In the genomic region with DNA sequence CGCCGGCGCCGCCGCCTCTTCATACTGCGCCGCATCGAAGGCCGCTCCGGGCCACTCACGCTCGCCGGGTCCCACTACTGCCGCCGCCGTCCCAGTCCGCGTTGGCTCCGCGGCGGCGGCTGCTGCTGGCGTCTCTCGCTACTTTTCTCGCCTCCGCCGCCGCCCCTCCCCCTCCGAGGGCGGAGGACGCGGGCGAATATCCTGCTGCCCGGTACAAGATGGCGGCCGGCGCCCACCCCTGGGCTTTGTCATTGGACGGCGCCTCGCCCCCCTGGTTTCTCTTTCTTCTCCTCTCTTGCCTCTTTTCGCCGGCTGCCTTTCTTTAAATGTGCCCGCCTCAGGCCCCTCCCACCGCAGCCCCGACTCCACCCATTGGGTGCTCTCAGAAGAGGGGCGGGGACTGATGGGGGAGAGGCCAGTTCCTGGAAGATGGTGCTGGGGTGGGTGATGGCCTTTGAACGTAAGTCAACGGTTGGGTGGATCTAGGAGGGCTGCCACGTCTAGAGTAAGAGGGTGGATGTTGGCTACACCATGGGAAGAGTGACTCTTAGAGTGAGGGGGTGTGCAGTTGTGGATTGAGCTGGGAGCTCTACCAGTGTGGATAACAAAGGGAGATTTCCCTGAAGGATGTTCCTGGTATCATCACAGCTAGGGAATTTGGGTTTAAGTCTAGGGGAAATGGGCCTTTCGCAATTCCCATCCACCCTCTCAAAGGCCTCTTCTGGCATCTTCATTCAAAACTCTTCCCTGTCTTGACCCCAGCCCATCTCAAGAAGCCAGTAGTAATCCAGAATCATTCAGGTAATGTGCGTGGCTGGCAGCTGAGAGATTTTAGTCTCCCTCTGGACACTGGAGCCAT, we compare ENCODE assay signal across 1 cellular context.
TF ChIP-seq lines count a peak whose summit lies in the region.

CCDC71L (minus strand) TSS at position 297 of the 859 bp plus-strand sequence; CDS start at position 35, 262 bp downstream.

TF ChIP-seq in A549, 52 proteins besides CTCF, POLR2A, EP300 and RAD21 (continued from another document):
- TF ChIP-seq PBX3 (IDR thresholded peaks at IDR 0.05) (no peak), POLR2AphosphoS2 (conservative IDR thresholded peaks at IDR 0.05; ENCODE audit: low read length) (no peak), SMC3 (IDR thresholded peaks at IDR 0.05) (no peak), FOXS1 (CRISPR knock-in tag; IDR thresholded peaks at IDR 0.05) (peak; percentile 30; the same call in 1 of the 2 replicates), JUN (IDR thresholded peaks at IDR 0.05) (peak in 1 of 2 experiments; percentile 63; a peak in 4 of 5 replicates), CEBPB (IDR thresholded peaks at IDR 0.05) (0 out of 4 replicates have a peak, but pooled peaks of 1 of the 2 experiments have one; percentile 14), HOXB13 (CRISPR knock-in tag; IDR thresholded peaks at IDR 0.05; ENCODE audit: low read depth) (no peak), FOSL2 (IDR thresholded peaks at IDR 0.05) (no peak), FOSL2 (CRISPR knock-in tag; IDR thresholded peaks at IDR 0.05) (no peak), HDAC2 (IDR thresholded peaks at IDR 0.05) (no peak), CHD4 (IDR thresholded peaks at IDR 0.05; ENCODE audit: borderline replicate concordance) (no peak), KDM5A (IDR thresholded peaks at IDR 0.05) (no peak), MAFK (IDR thresholded peaks at IDR 0.05; ENCODE audit: partially characterized antibody) (no peak), NR3C1 (IDR thresholded peaks at IDR 0.05) (no peak), JUNB (IDR thresholded peaks at IDR 0.05) (no peak), ZNF302 (CRISPR knock-in tag; IDR thresholded peaks at IDR 0.05) (no peak), CBX8 (IDR thresholded peaks at IDR 0.05) (no peak), CHD2 (IDR thresholded peaks at IDR 0.05; ENCODE audit: low read length, partially characterized antibody) (no peak), HOXB5 (CRISPR knock-in tag; IDR thresholded peaks at IDR 0.05) (no peak), ZFP36 (IDR thresholded peaks at IDR 0.05; ENCODE audit: borderline replicate concordance, partially characterized antibody) (no peak), EHF (CRISPR knock-in tag; IDR thresholded peaks at IDR 0.05) (no peak), HES2 (IDR thresholded peaks at IDR 0.05) (no peak), BHLHE40 (IDR thresholded peaks at IDR 0.05; ENCODE audit: low read depth, low read length) (no peak), TP53 (CRISPR knock-in tag; IDR thresholded peaks at IDR 0.05) (no peak), RFX5 (IDR thresholded peaks at IDR 0.05) (no peak), KDM1A (IDR thresholded peaks at IDR 0.05; ENCODE audit: low read depth) (no peak), PHF8 (IDR thresholded peaks at IDR 0.05; ENCODE audit: borderline replicate concordance, low read depth) (peak; percentile 59; the same call in 1 of the 2 replicates), REST (IDR thresholded peaks at IDR 0.05) (no peak), NFE2L2 (conservative IDR thresholded peaks at IDR 0.05; ENCODE audit: low read length) (no peak), RCOR1 (IDR thresholded peaks at IDR 0.05; ENCODE audit: low read depth, low read length) (no peak), RNF2 (IDR thresholded peaks at IDR 0.05; ENCODE audit: borderline replicate concordance, low read depth) (no peak), ESRRA (IDR thresholded peaks at IDR 0.05; ENCODE audit: borderline replicate concordance, low read length) (no peak), EHMT2 (IDR thresholded peaks at IDR 0.05; ENCODE audit: low read depth) (peak; percentile 96), RARB (CRISPR knock-in tag; IDR thresholded peaks at IDR 0.05) (no peak), TFCP2L1 (CRISPR knock-in tag; IDR thresholded peaks at IDR 0.05) (no peak)
- TF ChIP-seq, protein P1, sequence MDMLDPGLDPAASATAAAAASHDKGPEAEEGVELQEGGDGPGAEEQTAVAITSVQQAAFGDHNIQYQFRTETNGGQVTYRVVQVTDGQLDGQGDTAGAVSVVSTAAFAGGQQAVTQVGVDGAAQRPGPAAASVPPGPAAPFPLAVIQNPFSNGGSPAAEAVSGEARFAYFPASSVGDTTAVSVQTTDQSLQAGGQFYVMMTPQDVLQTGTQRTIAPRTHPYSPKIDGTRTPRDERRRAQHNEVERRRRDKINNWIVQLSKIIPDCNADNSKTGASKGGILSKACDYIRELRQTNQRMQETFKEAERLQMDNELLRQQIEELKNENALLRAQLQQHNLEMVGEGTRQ (IDR thresholded peaks at IDR 0.05), result no peak
- TF ChIP-seq, protein P2, sequence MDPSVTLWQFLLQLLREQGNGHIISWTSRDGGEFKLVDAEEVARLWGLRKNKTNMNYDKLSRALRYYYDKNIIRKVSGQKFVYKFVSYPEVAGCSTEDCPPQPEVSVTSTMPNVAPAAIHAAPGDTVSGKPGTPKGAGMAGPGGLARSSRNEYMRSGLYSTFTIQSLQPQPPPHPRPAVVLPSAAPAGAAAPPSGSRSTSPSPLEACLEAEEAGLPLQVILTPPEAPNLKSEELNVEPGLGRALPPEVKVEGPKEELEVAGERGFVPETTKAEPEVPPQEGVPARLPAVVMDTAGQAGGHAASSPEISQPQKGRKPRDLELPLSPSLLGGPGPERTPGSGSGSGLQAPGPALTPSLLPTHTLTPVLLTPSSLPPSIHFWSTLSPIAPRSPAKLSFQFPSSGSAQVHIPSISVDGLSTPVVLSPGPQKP (IDR thresholded peaks at IDR 0.05; ENCODE audit: low read depth, low read length), result no peak
- TF ChIP-seq, protein P3, sequence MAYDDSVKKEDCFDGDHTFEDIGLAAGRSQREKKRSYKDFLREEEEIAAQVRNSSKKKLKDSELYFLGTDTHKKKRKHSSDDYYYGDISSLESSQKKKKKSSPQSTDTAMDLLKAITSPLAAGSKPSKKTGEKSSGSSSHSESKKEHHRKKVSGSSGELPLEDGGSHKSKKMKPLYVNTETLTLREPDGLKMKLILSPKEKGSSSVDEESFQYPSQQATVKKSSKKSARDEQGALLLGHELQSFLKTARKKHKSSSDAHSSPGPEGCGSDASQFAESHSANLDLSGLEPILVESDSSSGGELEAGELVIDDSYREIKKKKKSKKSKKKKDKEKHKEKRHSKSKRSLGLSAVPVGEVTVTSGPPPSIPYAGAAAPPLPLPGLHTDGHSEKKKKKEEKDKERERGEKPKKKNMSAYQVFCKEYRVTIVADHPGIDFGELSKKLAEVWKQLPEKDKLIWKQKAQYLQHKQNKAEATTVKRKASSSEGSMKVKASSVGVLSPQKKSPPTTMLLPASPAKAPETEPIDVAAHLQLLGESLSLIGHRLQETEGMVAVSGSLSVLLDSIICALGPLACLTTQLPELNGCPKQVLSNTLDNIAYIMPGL (CRISPR knock-in tag; IDR thresholded peaks at IDR 0.05; ENCODE audit: borderline replicate concordance), result no peak
- TF ChIP-seq, protein P4, sequence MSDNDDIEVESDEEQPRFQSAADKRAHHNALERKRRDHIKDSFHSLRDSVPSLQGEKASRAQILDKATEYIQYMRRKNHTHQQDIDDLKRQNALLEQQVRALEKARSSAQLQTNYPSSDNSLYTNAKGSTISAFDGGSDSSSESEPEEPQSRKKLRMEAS (IDR thresholded peaks at IDR 0.05), result no peak
- TF ChIP-seq, protein P5, sequence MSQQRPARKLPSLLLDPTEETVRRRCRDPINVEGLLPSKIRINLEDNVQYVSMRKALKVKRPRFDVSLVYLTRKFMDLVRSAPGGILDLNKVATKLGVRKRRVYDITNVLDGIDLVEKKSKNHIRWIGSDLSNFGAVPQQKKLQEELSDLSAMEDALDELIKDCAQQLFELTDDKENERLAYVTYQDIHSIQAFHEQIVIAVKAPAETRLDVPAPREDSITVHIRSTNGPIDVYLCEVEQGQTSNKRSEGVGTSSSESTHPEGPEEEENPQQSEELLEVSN (IDR thresholded peaks at IDR 0.05; ENCODE audit: borderline replicate concordance, low read depth), result peak; percentile 28; the same call in 1 of the 2 replicates
TF ChIP-seq in A549: peak in this region for 8.
